18 cellular contexts compared by ENCODE assay signal in the genomic region with DNA sequence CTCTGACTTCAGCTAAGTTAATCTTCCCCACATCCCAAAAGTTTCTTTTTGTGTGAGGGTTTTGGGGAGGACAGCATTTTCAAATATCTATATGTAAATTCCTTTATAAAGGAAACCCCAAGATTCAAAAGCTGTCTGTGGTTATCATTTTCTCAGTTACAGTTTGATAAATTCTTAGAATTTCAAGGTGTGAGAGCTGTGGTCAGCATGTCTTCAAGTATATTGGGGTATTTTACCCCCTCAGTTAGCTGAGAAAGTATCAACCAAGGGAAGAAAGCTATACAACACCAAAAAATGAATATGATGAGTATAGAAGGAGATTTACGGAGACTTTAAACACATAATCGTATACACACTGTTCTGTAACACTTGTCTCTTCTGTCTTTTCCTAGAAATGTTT.
"Had no signal": no experiment of that assay in that cellular context is flagged by ENCODE, and none has a peak within 500 bp of the region (broad histone marks: within the 10 kb centered on the region; RNA-seq: fewer than 3 reads in every experiment).

No MANE protein-coding gene starts in this region.

- H3K36me3 ChIP-seq: heart left ventricle, neural progenitor cell, ovary, right atrium auricular region, suprapubic skin, thyroid gland, uterus had no signal

- H3K4me3 ChIP-seq: coronary artery, heart left ventricle, neural progenitor cell, ovary, right atrium auricular region, suprapubic skin, thyroid gland, uterus had no signal

- ATAC-seq: heart left ventricle; naive thymus-derived CD8-positive, alpha-beta T cell had no signal

- H3K27me3 ChIP-seq: heart left ventricle, neural progenitor cell, ovary, right atrium auricular region, suprapubic skin, thyroid gland, uterus had no signal

- H3K9me3 Mint-ChIP-seq: naive thymus-derived CD8-positive, alpha-beta T cell; neural progenitor cell; type B pancreatic cell had no signal

- H3K36me3 Mint-ChIP-seq: type B pancreatic cell had no signal

- H3K4me3 Mint-ChIP-seq: neural progenitor cell, type B pancreatic cell had no signal

- H3K27ac ChIP-seq: coronary artery, heart left ventricle, neural progenitor cell, ovary, right atrium auricular region, suprapubic skin, thyroid gland, uterus had no signal

- H3K4me1 ChIP-seq: right atrium auricular region, suprapubic skin, thyroid gland, uterus had no signal

- DNase-seq: effector CD4-positive, alpha-beta T cell; heart left ventricle; hippocampal formation; islet precursor cell; mammary epithelial cell; naive thymus-derived CD8-positive, alpha-beta T cell; nucleus accumbens; ovary; small intestine; stimulated activated CD4-positive, alpha-beta T cell treated with anti-CD3 and anti-CD28 coated beads, Interleukin-12 subunit alpha, Interleukin-12 subunit beta, amount 100 ng/mL, for 4 hours; stimulated activated naive CD4-positive, alpha-beta T cell; thyroid gland; uterus had no signal

- H3K27ac Mint-ChIP-seq: neural progenitor cell, type B pancreatic cell had no signal

- H3K27me3 Mint-ChIP-seq: naive thymus-derived CD8-positive, alpha-beta T cell; type B pancreatic cell had no signal

- H3K9me3 ChIP-seq: heart left ventricle, ovary, right atrium auricular region, suprapubic skin, thyroid gland, uterus had no signal
